Comparison of ENCODE assay signal across 8 cellular contexts in genomic region chr9:100411472-100412270, GRCh38. TPM values are rescaled to one million over a fixed set of nuclear protein-coding genes. Genes with fewer than 3 reads are reported as not detected.
A peak's percentile ranks its signal among the peaks of the same experiment; 100 is the strongest.
DNase-seq lines count a peak whose midpoint lies in the region; ATAC-seq and TF ChIP-seq lines count a peak whose summit lies in the region.

No MANE protein-coding gene starts in this region.

- peak overlapping the region; percentile 73 for H3K4me3 Mint-ChIP-seq in activated CD4-positive, alpha-beta memory T cell treated with anti-CD3 and anti-CD28 coated beads, Interleukin-2, amount 10 ng/mL, durations not matched to agents 7 days and 5 days

- peaks cover 2% of the 10 kb centered on the region for H3K36me3 Mint-ChIP-seq in activated CD4-positive, alpha-beta memory T cell treated with anti-CD3 and anti-CD28 coated beads, Interleukin-2, amount 10 ng/mL, durations not matched to agents 7 days and 5 days (ENCODE audit: low read depth)

- CTCF ChIA-PET in BJ (lab: Yijun Ruan, JAX): interaction anchor here (1.5 kb wide), 1 partner anchor 15 kb away, joined by 3 read pairs; no protein-coding TSS in a partner anchor
- CTCF ChIA-PET in activated CD4-positive, alpha-beta memory T cell treated with anti-CD3 and anti-CD28 coated beads, Interleukin-2, amount 10 ng/mL, durations not matched to agents 7 days and 5 days (lab: Charles Lee): interaction anchor here (0.6 to 1.0 kb wide), 5 partner anchors 11 to 183 kb away, joined by 3 to 5 read pairs (median 3); partner anchors contain the start of gene TEX10

- no peak overlapping the region for H3K27ac Mint-ChIP-seq in activated CD4-positive, alpha-beta memory T cell treated with anti-CD3 and anti-CD28 coated beads, Interleukin-2, amount 10 ng/mL, durations not matched to agents 7 days and 5 days

- no peaks in the 10 kb centered on the region for H3K9me3 ChIP-seq in lower lobe of right lung

- peaks cover 21% of the 10 kb centered on the region for H3K27me3 Mint-ChIP-seq in activated CD4-positive, alpha-beta memory T cell treated with anti-CD3 and anti-CD28 coated beads, Interleukin-2, amount 10 ng/mL, durations not matched to agents 7 days and 5 days

- H3K27me3 ChIP-seq in BJ (ENCODE audit: control insufficient read depth, insufficient read depth, low read length) (no peaks in the 10 kb centered on the region), lower lobe of right lung (ENCODE audit: low read depth) (peaks cover 8% of the 10 kb centered on the region)

- POLR2A ChIA-PET in BJ (lab: Charles Lee): interaction anchor here (0.6 kb wide), 1 partner anchor 12 kb away, joined by 3 read pairs; no protein-coding TSS in a partner anchor
- POLR2A ChIA-PET in activated CD4-positive, alpha-beta memory T cell treated with anti-CD3 and anti-CD28 coated beads, Interleukin-2, amount 10 ng/mL, durations not matched to agents 7 days and 5 days (lab: Charles Lee): interaction anchor here (0.9 kb wide), 1 partner anchor 15 kb away, joined by 4 read pairs; the partner anchor contains the start of gene MSANTD3

- peaks cover 3% of the 10 kb centered on the region for H3K9me3 Mint-ChIP-seq in activated CD4-positive, alpha-beta memory T cell treated with anti-CD3 and anti-CD28 coated beads, Interleukin-2, amount 10 ng/mL, durations not matched to agents 7 days and 5 days

- DNase-seq in BJ (ENCODE audit: low read depth) (peak; percentile 50), NCI-H69 (lab: John Stamatoyannopoulos, UW) (peak; percentile 99), lower lobe of right lung (peak; percentile 94)
- peak; percentile 87 for DNase-seq in activated CD4-positive, alpha-beta memory T cell treated with anti-CD3 and anti-CD28 coated beads, Interleukin-2, amount 10 ng/mL, durations not matched to agents 7 days and 5 days
- peak; percentile 80 for DNase-seq in effector CD4-positive, alpha-beta T cell
- DNase-seq in stimulated activated CD4-positive, alpha-beta T cell treated with anti-CD3 and anti-CD28 coated beads, Interleukin-4, amount 100 ng/mL, for 48 hours (ENCODE audit: low read depth in 2 of 2): peak; percentile 74 to 83

- H3K4me3 ChIP-seq in BJ (ENCODE audit: low read depth, low read length) (peak overlapping the region; percentile 56), lower lobe of right lung (peak overlapping the region; percentile 61)

- intact Hi-C loops in lower lobe of right lung (cut with DNase I): no loop called here

- no peak for TF ChIP-seq CTCF in BJ (IDR thresholded peaks at IDR 0.05; ENCODE audit: insufficient read depth, low read depth, low read length)
- TF ChIP-seq CTCF in lower lobe of right lung (IDR thresholded peaks at IDR 0.05): no peak

- H3K4me1 ChIP-seq in lower lobe of right lung: peaks cover 9% of the 10 kb centered on the region

- ATAC-seq in GM19324 (IDR thresholded peaks at IDR 0.05; ENCODE audit: low FRiP score, unreplicated experiment) (peak; percentile 99), HG03460 (IDR thresholded peaks at IDR 0.05; ENCODE audit: unreplicated experiment) (peak; percentile 100), lower lobe of right lung (peak; percentile 99 to 100)

- H3K4me1 Mint-ChIP-seq in activated CD4-positive, alpha-beta memory T cell treated with anti-CD3 and anti-CD28 coated beads, Interleukin-2, amount 10 ng/mL, durations not matched to agents 7 days and 5 days: peaks cover 19% of the 10 kb centered on the region

- H3K36me3 ChIP-seq in BJ (ENCODE audit: control insufficient read depth, insufficient read depth, low read length): no peaks in the 10 kb centered on the region
- no peaks in the 10 kb centered on the region for H3K36me3 ChIP-seq in lower lobe of right lung

- H3K27ac ChIP-seq in lower lobe of right lung: peak overlapping the region; percentile 27

RNA-seq across cellular contexts. Expression of gene MSANTD3, which starts 15.3 kb away (rescaled TPM):
- polyA plus RNA-seq in BJ (2011; rRNA removed): 34.5 and 38.3 TPM in 2 replicates
- polyA minus RNA-seq in BJ (2011; rRNA and poly(A)+ RNA removed): 20.9 and 22.9 TPM in 2 replicates
- total RNA-seq in activated CD4-positive, alpha-beta memory T cell treated with anti-CD3 and anti-CD28 coated beads, Interleukin-2, amount 10 ng/mL, durations not matched to agents 7 days and 5 days: 10 to 100 TPM; 17.1 to 18.2 TPM
- 20.2 TPM for total RNA-seq in lower lobe of right lung

RNA-seq across cellular contexts. Expression of gene TEX10, which starts 58.9 kb away (rescaled TPM):
- 12.8 and 23.6 TPM in 2 replicates for polyA plus RNA-seq in BJ (2011; rRNA removed)
- 11.6 and 13.2 TPM in 2 replicates for polyA minus RNA-seq in BJ (2011; rRNA and poly(A)+ RNA removed)
- total RNA-seq in activated CD4-positive, alpha-beta memory T cell treated with anti-CD3 and anti-CD28 coated beads, Interleukin-2, amount 10 ng/mL, durations not matched to agents 7 days and 5 days: 10 to 100 TPM; 14.8 to 16.5 TPM
- total RNA-seq in lower lobe of right lung: 10.5 TPM

Comparison
In these comparisons a context has a peak if more than half of its experiments do, and no peak if none do; other contexts are left out.
1. Peak in every context shown above with its lines: DNase-seq, ATAC-seq, H3K4me3 ChIP-seq and H3K27ac ChIP-seq.